Comparison of ENCODE assay signal across 18 cellular contexts in the genomic region with DNA sequence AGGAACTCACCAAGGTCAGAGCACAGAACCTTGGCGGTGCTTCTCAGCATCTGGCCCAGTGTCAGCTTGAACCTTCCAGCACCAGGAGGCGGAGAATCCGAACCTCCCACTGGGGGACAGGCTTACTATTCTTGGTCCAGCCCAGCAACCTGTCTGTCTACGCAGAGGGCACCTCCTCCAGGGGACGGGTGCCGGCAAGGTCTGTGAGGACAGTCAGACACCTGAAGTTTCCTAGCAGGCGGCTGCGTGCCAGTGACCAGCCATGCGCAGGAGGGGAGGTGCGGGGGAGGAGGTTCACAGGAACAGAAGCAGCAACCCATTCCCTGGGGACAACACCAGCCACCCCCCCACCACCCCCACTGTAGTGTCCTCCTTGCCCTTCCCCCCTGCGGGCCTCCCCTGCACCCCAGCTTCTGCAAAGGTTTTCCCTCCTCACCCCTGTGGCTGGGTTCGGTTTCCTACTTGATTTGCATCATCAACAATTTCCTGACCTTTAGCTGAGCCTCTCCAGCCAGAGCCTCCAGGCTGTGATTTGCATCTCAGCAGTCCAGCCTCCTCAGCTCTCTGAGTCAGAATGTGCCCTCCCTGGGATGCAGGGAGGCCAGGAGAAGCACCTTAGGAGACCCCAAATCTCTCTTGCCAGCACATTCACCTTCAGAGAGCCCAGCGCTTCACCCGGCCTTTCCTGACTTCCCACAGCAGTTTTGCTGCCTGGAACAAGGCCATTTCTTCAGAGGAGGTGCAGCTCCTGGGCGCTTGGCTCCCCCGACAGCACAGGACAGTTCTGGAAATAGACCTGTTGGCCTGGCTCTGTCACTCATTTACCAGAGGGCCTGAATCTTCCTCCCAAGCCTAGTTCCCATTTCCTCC.
DNase-seq lines count a peak whose midpoint lies in the region; ATAC-seq and TF ChIP-seq lines count a peak whose summit lies in the region.
"Had no signal": no experiment of that assay in that cellular context is flagged by ENCODE, and none has a peak within 500 bp of the region (broad histone marks: within the 10 kb centered on the region; RNA-seq: fewer than 3 reads in every experiment).

No MANE protein-coding gene starts in this region.

- H3K27me3 ChIP-seq in GM23338 (ENCODE audit: insufficient read depth): no peaks in the 10 kb centered on the region
- H3K27me3 ChIP-seq in neuronal stem cell (ENCODE audit: control insufficient read depth in 3 of 3, insufficient read depth in 3 of 3, low read depth in 1 of 3, low read length in 3 of 3): no peaks in the 10 kb centered on the region

- H3K27ac ChIP-seq in GM23338 (ENCODE audit: low read depth) (peak overlapping the region; percentile 83), neuronal stem cell (replicated peaks; ENCODE audit: low read length) (no peak overlapping the region)

- H2BK5ac ChIP-seq in neuronal stem cell (ENCODE audit: low read length): no peak overlapping the region

- TF ChIP-seq CTCF in GM23338 (conservative IDR thresholded peaks at IDR 0.05; ENCODE audit: low read depth in 2 of 2) (no peak), WTC11 (IDR thresholded peaks at IDR 0.05) (no peak)

- H3K4ac ChIP-seq in neuronal stem cell (ENCODE audit: low read length): no peak overlapping the region

- H3K23ac ChIP-seq in neuronal stem cell (ENCODE audit: low read depth, low read length, poor library complexity): peak overlapping the region; percentile 48

- peaks cover 13 to 20% of the 10 kb centered on the region in 2 donors for H3K9me3 ChIP-seq in neuronal stem cell (replicated peaks in 1 of 2; ENCODE audit: control insufficient read depth in 2 of 2, insufficient read depth in 1 of 2, low read depth in 1 of 2, low read length in 2 of 2)

- H3K4me1 Mint-ChIP-seq in GM23338 (peaks cover 23% of the 10 kb centered on the region), WTC11 (peaks cover 24% of the 10 kb centered on the region)
- H3K4me1 Mint-ChIP-seq: activated naive CD8-positive, alpha-beta T cell treated with anti-CD3 and anti-CD28 coated beads for 36 hours had no signal

- H3K27ac Mint-ChIP-seq in GM23338 (peak overlapping the region; percentile 81), WTC11 (peak overlapping the region; percentile 53)
- H3K27ac Mint-ChIP-seq: activated naive CD8-positive, alpha-beta T cell treated with anti-CD3 and anti-CD28 coated beads for 36 hours; activated T-cell treated with anti-CD3 and anti-CD28 coated beads, Interleukin-2, amount 50 U/mL, for 24 hours had no signal

- H2BK15ac ChIP-seq in neuronal stem cell (ENCODE audit: low read length): no peak overlapping the region

- no peak overlapping the region for H4K8ac ChIP-seq in neuronal stem cell (ENCODE audit: low read depth, low read length)

- ATAC-seq in GM23338: peak; percentile 92
- ATAC-seq in WTC11: peak; percentile 89
- ATAC-seq in HG02852 (IDR thresholded peaks at IDR 0.05; ENCODE audit: unreplicated experiment): no peak

- H2AK5ac ChIP-seq in neuronal stem cell (ENCODE audit: low read depth, low read length): no peak overlapping the region

- H3K36me3 Mint-ChIP-seq in GM23338 (ENCODE audit: low read depth): peaks cover 65% of the 10 kb centered on the region
- peaks cover 56% of the 10 kb centered on the region for H3K36me3 Mint-ChIP-seq in WTC11
- H3K36me3 Mint-ChIP-seq: activated naive CD8-positive, alpha-beta T cell treated with anti-CD3 and anti-CD28 coated beads for 36 hours had no signal

- H3F3A ChIP-seq in GM23338 (replicated peaks; ENCODE audit: low read depth): no peaks in the 10 kb centered on the region

- H3K4me2 ChIP-seq in GM23338 (peak overlapping the region; percentile 65; the same call in 1 of the 2 replicates), neuronal stem cell (ENCODE audit: insufficient read depth, low read length, poor library complexity, severe bottlenecking) (no peak overlapping the region)
- H3K4me2 ChIP-seq: smooth muscle cell had no signal

- no peaks in the 10 kb centered on the region for H3K79me1 ChIP-seq in neuronal stem cell (ENCODE audit: low read depth, low read length)

- CTCF ChIA-PET in WTC11 (lab: Charles Lee): interaction anchor here (0.6 to 1.2 kb wide), 3 partner anchors 11 to 254 kb away, joined by 3 to 4 read pairs (median 3); partner anchors contain the start of gene INSYN2A

- H3K36me3 ChIP-seq in GM23338 (ENCODE audit: insufficient read depth): no peaks in the 10 kb centered on the region
- peaks cover 20 to 87% of the 10 kb centered on the region in 2 donors for H3K36me3 ChIP-seq in neuronal stem cell (replicated peaks in 1 of 2; ENCODE audit: control insufficient read depth in 2 of 2, insufficient read depth in 2 of 2, low read length in 2 of 2)

- H2BK120ac ChIP-seq in neuronal stem cell (ENCODE audit: low read depth, low read length): no peak overlapping the region

- no peak overlapping the region for H3K14ac ChIP-seq in neuronal stem cell (ENCODE audit: low read length)

- peak overlapping the region; percentile 55; the same call in 2 of the 3 replicates for H3K4me3 Mint-ChIP-seq in GM23338
- H3K4me3 Mint-ChIP-seq in WTC11: no peak overlapping the region
- H3K4me3 Mint-ChIP-seq: activated naive CD8-positive, alpha-beta T cell treated with anti-CD3 and anti-CD28 coated beads for 36 hours; activated T-cell treated with anti-CD3 and anti-CD28 coated beads, Interleukin-2, amount 50 U/mL, for 24 hours had no signal

- WGBS in neuronal stem cell (ENCODE audit: extremely low coverage in 2 of 2, insufficient read length in 2 of 2, insufficient replicate concordance in 1 of 2), 2 donors: no CpG with 5 or more reads among the region's 16 CpGs

- no peak overlapping the region for H3K4me3 ChIP-seq in GM23338
- no peak overlapping the region for H3K4me3 ChIP-seq in neuronal stem cell (ENCODE audit: low read length in 2 of 2)
- H3K4me3 ChIP-seq: smooth muscle cell had no signal

- no peak overlapping the region for H2AFZ ChIP-seq in GM23338
- H2AFZ ChIP-seq in neuronal stem cell (ENCODE audit: low read length): no peak overlapping the region

- peak overlapping the region; percentile 21 for H3K18ac ChIP-seq in neuronal stem cell (ENCODE audit: low read length)

- H3K79me2 ChIP-seq in GM23338 (replicated peaks; ENCODE audit: insufficient read depth): no peaks in the 10 kb centered on the region

- H4K20me1 ChIP-seq in GM23338 (replicated peaks; ENCODE audit: insufficient read depth): no peaks in the 10 kb centered on the region

- POLR2A ChIA-PET in WTC11 (lab: Charles Lee): no interaction called here

- no peak overlapping the region for H3K9ac ChIP-seq in neuronal stem cell (ENCODE audit: low read depth, low read length, poor library complexity)

- 0 out of 2 replicates have a peak, but pooled peaks cover 3% of the 10 kb centered on the region for H3K9me2 ChIP-seq in GM23338 (ENCODE audit: insufficient read depth)

- H3K27me3 Mint-ChIP-seq in GM23338 (ENCODE audit: insufficient read depth, low read depth, poor library complexity) (peaks cover 14% of the 10 kb centered on the region), WTC11 (ENCODE audit: low read depth) (no peaks in the 10 kb centered on the region)
- H3K27me3 Mint-ChIP-seq: activated naive CD8-positive, alpha-beta T cell treated with anti-CD3 and anti-CD28 coated beads for 36 hours; activated T-cell treated with anti-CD3 and anti-CD28 coated beads, Interleukin-2, amount 50 U/mL, for 24 hours had no signal

- no peak overlapping the region for H2BK12ac ChIP-seq in neuronal stem cell (ENCODE audit: low read length)

- H3K4me1 ChIP-seq in GM23338 (ENCODE audit: insufficient read depth) (peaks cover 9% of the 10 kb centered on the region; the same call in 1 of the 2 replicates), neuronal stem cell (ENCODE audit: control insufficient read depth in 2 of 2, insufficient read depth in 1 of 2, low read depth in 1 of 2, low read length in 2 of 2) (no peaks in the 10 kb centered on the region)

- peak; percentile 64 for DNase-seq in GM23338 (ENCODE audit: low spot score)
- peak; percentile 44 for DNase-seq in WTC11 (ENCODE audit: low spot score)
- peak; percentile 33 for DNase-seq in iPS DF 4.7 (ENCODE audit: extremely low read depth, low spot score)
- no peak for DNase-seq in neuronal stem cell (ENCODE audit: low spot score)
- no peak for DNase-seq in NCI-H2171 treated with DMSO at 0.1 percent for 48 hours (lab: John Stamatoyannopoulos, UW)
- DNase-seq in activated CD4-positive, CD25-positive, alpha-beta regulatory T cell treated with anti-CD3 and anti-CD28 coated beads, Interleukin-2, amount 50 U/mL, for 72 hours: no peak
- DNase-seq in C1 segment of cervical spinal cord (lab: John Stamatoyannopoulos, UW): no peak
- DNase-seq: activated naive CD8-positive, alpha-beta T cell treated with anti-CD3 and anti-CD28 coated beads for 36 hours; activated T-cell treated with anti-CD3 and anti-CD28 coated beads, Interleukin-2, amount 50 U/mL, for 24 hours; effector CD4-positive, alpha-beta T cell; GDM1; Kasumi-1; NCI-H1417; NCI-H226; OCI-M1; stimulated activated naive CD4-positive, alpha-beta T cell had no signal

- no peak overlapping the region for H4K91ac ChIP-seq in neuronal stem cell (ENCODE audit: low read depth, low read length, poor library complexity)

- H3K9me3 Mint-ChIP-seq in GM23338 (peaks cover 28% of the 10 kb centered on the region), WTC11 (peaks cover 18% of the 10 kb centered on the region)
- H3K9me3 Mint-ChIP-seq: activated naive CD8-positive, alpha-beta T cell treated with anti-CD3 and anti-CD28 coated beads for 36 hours; activated T-cell treated with anti-CD3 and anti-CD28 coated beads, Interleukin-2, amount 50 U/mL, for 24 hours had no signal

TF ChIP-seq in GM23338, 12 proteins besides CTCF, POLR2A, EP300 and RAD21 (continues in another document):
- no peak for TF ChIP-seq EZH2phosphoT487 (IDR thresholded peaks at IDR 0.05; ENCODE audit: unreplicated experiment)
- TF ChIP-seq ZNF331 (CRISPR knock-in tag; IDR thresholded peaks at IDR 0.05; ENCODE audit: low read depth): no peak
- no peak for TF ChIP-seq NANOG (IDR thresholded peaks at IDR 0.05; ENCODE audit: borderline replicate concordance)
- TF ChIP-seq CREB1 (CRISPR knock-in tag; IDR thresholded peaks at IDR 0.05; ENCODE audit: low read depth): no peak
- TF ChIP-seq ZNF114 (CRISPR knock-in tag; IDR thresholded peaks at IDR 0.05): no peak
- no peak for TF ChIP-seq POLR2AphosphoS5 (IDR thresholded peaks at IDR 0.05; ENCODE audit: low read depth)

TF ChIP-seq in WTC11, 78 proteins besides CTCF, POLR2A, EP300 and RAD21 (continues in another document):
- no peak for TF ChIP-seq ATF3 (CRISPR knock-in tag; conservative IDR thresholded peaks at IDR 0.05)
- TF ChIP-seq, protein P1, sequence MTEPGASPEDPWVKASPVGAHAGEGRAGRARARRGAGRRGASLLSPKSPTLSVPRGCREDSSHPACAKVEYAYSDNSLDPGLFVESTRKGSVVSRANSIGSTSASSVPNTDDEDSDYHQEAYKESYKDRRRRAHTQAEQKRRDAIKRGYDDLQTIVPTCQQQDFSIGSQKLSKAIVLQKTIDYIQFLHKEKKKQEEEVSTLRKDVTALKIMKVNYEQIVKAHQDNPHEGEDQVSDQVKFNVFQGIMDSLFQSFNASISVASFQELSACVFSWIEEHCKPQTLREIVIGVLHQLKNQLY (CRISPR knock-in tag; IDR thresholded peaks at IDR 0.05): no peak
- no peak for TF ChIP-seq TCF7 (CRISPR knock-in tag; IDR thresholded peaks at IDR 0.05; ENCODE audit: low read depth)

Comparison
In these comparisons a context has a peak if more than half of its experiments do, and no peak if none do; other contexts are left out.
1. DNase-seq: peak in GM23338 (single experiment), WTC11 (single experiment) and iPS DF 4.7 (single experiment); none in neuronal stem cell (single experiment), NCI-H2171 treated with DMSO at 0.1 percent for 48 hours (single experiment), activated CD4-positive, CD25-positive, alpha-beta regulatory T cell treated with anti-CD3 and anti-CD28 coated beads, Interleukin-2, amount 50 U/mL, for 72 hours (single experiment) and C1 segment of cervical spinal cord (0 of 14).